27 cellular contexts compared by ENCODE assay signal in the genomic region with DNA sequence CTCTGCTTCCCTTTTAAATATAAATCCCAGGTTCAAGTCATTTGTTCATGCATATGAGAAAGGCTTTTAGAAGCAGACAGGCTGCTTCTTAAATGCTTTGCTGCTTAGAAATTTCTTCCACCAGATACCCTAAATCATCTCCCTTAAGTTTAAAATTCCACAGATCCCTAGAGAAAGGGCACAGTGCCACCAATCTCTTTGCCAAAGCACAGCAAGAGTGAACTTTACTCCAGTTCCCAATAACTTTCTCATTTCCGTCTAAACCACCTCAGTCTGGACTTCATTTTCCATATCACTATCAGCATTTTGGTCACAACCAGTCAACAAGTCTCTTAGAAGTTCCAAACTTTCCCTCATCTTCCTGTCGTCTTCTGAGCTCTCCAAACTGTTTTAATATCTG.
"Had no signal": no experiment of that assay in that cellular context is flagged by ENCODE, and none has a peak within 500 bp of the region (broad histone marks: within the 10 kb centered on the region; RNA-seq: fewer than 3 reads in every experiment).

No MANE protein-coding gene starts in this region.

- H3K36me3 ChIP-seq: brain microvascular endothelial cell, heart left ventricle, ovary, suprapubic skin, transverse colon, uterus had no signal

- ATAC-seq: activated CD8-positive, alpha-beta memory T cell treated with anti-CD3 and anti-CD28 coated beads, Interleukin-2, amount 10 ng/mL, durations not matched to agents 7 days and 5 days; heart left ventricle; left ventricle myocardium superior; psoas muscle; right cardiac atrium had no signal

- H3K4me3 Mint-ChIP-seq: activated CD4-positive, alpha-beta memory T cell treated with anti-CD3 and anti-CD28 coated beads, Interleukin-2, amount 10 ng/mL, durations not matched to agents 7 days and 5 days; activated CD8-positive, alpha-beta memory T cell treated with anti-CD3 and anti-CD28 coated beads, Interleukin-2, amount 10 ng/mL, durations not matched to agents 7 days and 5 days; activated naive CD8-positive, alpha-beta T cell; central memory CD8-positive, alpha-beta T cell; immature natural killer cell; naive B cell; neural crest cell; stimulated activated naive CD8-positive, alpha-beta T cell treated with anti-CD3 and anti-CD28 coated beads, Interleukin-15, amount 100 ng/mL, for 72 hours had no signal

- H3K27ac ChIP-seq: brain microvascular endothelial cell, coronary artery, heart left ventricle, ovary, psoas muscle, skin epidermis, suprapubic skin, transverse colon, uterus had no signal

- H3K27ac Mint-ChIP-seq: activated CD4-positive, alpha-beta memory T cell treated with anti-CD3 and anti-CD28 coated beads, Interleukin-2, amount 10 ng/mL, durations not matched to agents 7 days and 5 days; activated CD8-positive, alpha-beta memory T cell treated with anti-CD3 and anti-CD28 coated beads, Interleukin-2, amount 10 ng/mL, durations not matched to agents 7 days and 5 days; activated naive CD8-positive, alpha-beta T cell; immature natural killer cell; naive B cell; stimulated activated naive CD8-positive, alpha-beta T cell treated with anti-CD3 and anti-CD28 coated beads, Interleukin-15, amount 100 ng/mL, for 72 hours had no signal

- H3K27me3 Mint-ChIP-seq: activated CD4-positive, alpha-beta memory T cell treated with anti-CD3 and anti-CD28 coated beads, Interleukin-2, amount 10 ng/mL, durations not matched to agents 7 days and 5 days; activated CD8-positive, alpha-beta memory T cell treated with anti-CD3 and anti-CD28 coated beads, Interleukin-2, amount 10 ng/mL, durations not matched to agents 7 days and 5 days; activated naive CD8-positive, alpha-beta T cell; central memory CD8-positive, alpha-beta T cell; naive B cell; stimulated activated naive CD8-positive, alpha-beta T cell treated with anti-CD3 and anti-CD28 coated beads, Interleukin-15, amount 100 ng/mL, for 72 hours had no signal

- H3K9me3 Mint-ChIP-seq: activated CD4-positive, alpha-beta memory T cell treated with anti-CD3 and anti-CD28 coated beads, Interleukin-2, amount 10 ng/mL, durations not matched to agents 7 days and 5 days; neural crest cell had no signal

- H3K4me1 Mint-ChIP-seq: activated CD4-positive, alpha-beta memory T cell treated with anti-CD3 and anti-CD28 coated beads, Interleukin-2, amount 10 ng/mL, durations not matched to agents 7 days and 5 days; activated CD8-positive, alpha-beta memory T cell treated with anti-CD3 and anti-CD28 coated beads, Interleukin-2, amount 10 ng/mL, durations not matched to agents 7 days and 5 days; central memory CD8-positive, alpha-beta T cell; immature natural killer cell; naive B cell; neural crest cell; stimulated activated naive CD8-positive, alpha-beta T cell treated with anti-CD3 and anti-CD28 coated beads, Interleukin-15, amount 100 ng/mL, for 72 hours had no signal

- H3K36me3 Mint-ChIP-seq: activated CD8-positive, alpha-beta memory T cell treated with anti-CD3 and anti-CD28 coated beads, Interleukin-2, amount 10 ng/mL, durations not matched to agents 7 days and 5 days; activated naive CD8-positive, alpha-beta T cell; immature natural killer cell; naive B cell had no signal

- H3K4me1 ChIP-seq: heart left ventricle, psoas muscle, transverse colon, uterus had no signal

- H3K27me3 ChIP-seq: brain microvascular endothelial cell, heart left ventricle, ovary, suprapubic skin, transverse colon, uterus had no signal

- H3K9me3 ChIP-seq: ovary, psoas muscle, suprapubic skin, transverse colon, uterus had no signal

- H3K4me3 ChIP-seq: coronary artery, heart left ventricle, ovary, psoas muscle, skin epidermis, suprapubic skin, transverse colon, uterus had no signal

- DNase-seq: activated CD4-positive, alpha-beta memory T cell treated with anti-CD3 and anti-CD28 coated beads, Interleukin-2, amount 10 ng/mL, durations not matched to agents 7 days and 5 days; activated CD4-positive, alpha-beta T cell treated with anti-CD3 and anti-CD28 coated beads for 48 hours; activated CD4-positive, CD25-positive, alpha-beta regulatory T cell; activated CD8-positive, alpha-beta memory T cell treated with anti-CD3 and anti-CD28 coated beads, Interleukin-2, amount 10 ng/mL, durations not matched to agents 7 days and 5 days; amygdala; brain microvascular endothelial cell; erythroblast; heart left ventricle; immature natural killer cell; kidney glomerular epithelial cell; left ventricle myocardium superior; naive B cell; ovary; psoas muscle; right cardiac atrium; stimulated activated CD4-positive, alpha-beta T cell treated with anti-CD3 and anti-CD28 coated beads, Interleukin-15, amount 100 ng/mL, for 24 hours; stimulated activated CD4-positive, alpha-beta T cell treated with anti-CD3 and anti-CD28 coated beads, Interleukin-2, amount 100 ng/mL, for 48 hours; stimulated activated naive CD8-positive, alpha-beta T cell treated with anti-CD3 and anti-CD28 coated beads, Interleukin-15, amount 100 ng/mL, for 72 hours; T1000; transverse colon; uterus had no signal
